In the genomic region with DNA sequence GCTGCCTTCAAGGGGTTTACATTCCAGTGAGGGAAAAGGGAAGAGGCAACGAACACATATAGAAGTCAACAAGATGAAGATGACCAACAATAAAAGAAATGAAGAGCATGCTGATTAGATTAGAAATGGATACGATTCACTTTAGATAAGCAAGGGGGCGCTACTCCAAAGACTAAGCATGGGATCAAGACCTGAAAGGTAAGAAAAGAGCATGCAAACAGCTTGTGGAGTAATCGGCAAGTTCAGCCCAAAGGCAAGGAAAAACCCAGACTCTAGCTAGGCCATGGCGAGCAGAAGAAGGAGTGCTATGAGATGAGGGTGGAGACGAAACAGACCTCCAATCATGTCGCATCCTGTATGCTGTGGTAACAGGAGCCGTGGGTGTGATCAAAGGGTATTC, we compare ENCODE assay signal across 16 cellular contexts.
DNase-seq lines count a peak whose midpoint lies in the region; ATAC-seq and TF ChIP-seq lines count a peak whose summit lies in the region.
"Had no signal": no experiment of that assay in that cellular context is flagged by ENCODE, and none has a peak within 500 bp of the region (broad histone marks: within the 10 kb centered on the region; RNA-seq: fewer than 3 reads in every experiment).

No MANE protein-coding gene starts in this region.

- no peaks in the 10 kb centered on the region for H3K79me2 ChIP-seq in GM23338 (replicated peaks; ENCODE audit: insufficient read depth)

- H3F3A ChIP-seq in GM23338 (replicated peaks; ENCODE audit: low read depth): no peaks in the 10 kb centered on the region

- no peaks in the 10 kb centered on the region for H3K27me3 ChIP-seq in GM23338 (ENCODE audit: insufficient read depth)
- H3K27me3 ChIP-seq in foreskin keratinocyte: no peaks in the 10 kb centered on the region
- H3K27me3 ChIP-seq: stomach, uterus had no signal

- peaks cover 28% of the 10 kb centered on the region for H3K4me1 Mint-ChIP-seq in GM23338
- peaks cover 26 to 29% of the 10 kb centered on the region in 2 donors for H3K4me1 Mint-ChIP-seq in natural killer cell treated with Interleukin-12 subunit alpha and Interleukin-12 subunit beta and Interleukin-15 and Interleukin-18, amount 100 ng/mL, for 72 hours (ENCODE audit: low read depth in 2 of 2)

- no peak overlapping the region for H3K4me3 Mint-ChIP-seq in GM23338
- no peak overlapping the region for H3K4me3 Mint-ChIP-seq in natural killer cell treated with Interleukin-12 subunit alpha and Interleukin-12 subunit beta and Interleukin-15 and Interleukin-18, amount 100 ng/mL, for 72 hours
- H3K4me3 Mint-ChIP-seq: activated CD8-positive, alpha-beta memory T cell treated with anti-CD3 and anti-CD28 coated beads, Interleukin-2, amount 10 ng/mL, durations not matched to agents 7 days and 5 days had no signal

- H4K20me1 ChIP-seq in GM23338 (replicated peaks; ENCODE audit: insufficient read depth): no peaks in the 10 kb centered on the region

- H3K4me2 ChIP-seq in GM23338: no peak overlapping the region

- H3K9me3 Mint-ChIP-seq in GM23338: no peaks in the 10 kb centered on the region
- H3K9me3 Mint-ChIP-seq in natural killer cell treated with Interleukin-12 subunit alpha and Interleukin-12 subunit beta and Interleukin-15 and Interleukin-18, amount 100 ng/mL, for 72 hours: no peaks in the 10 kb centered on the region

- intact Hi-C loops in Right ventricle myocardium superior (cut with DNase I): no loop called here

- TF ChIP-seq CTCF in 22Rv1 (IDR thresholded peaks at IDR 0.05) (peak; percentile 31), GM23338 (conservative IDR thresholded peaks at IDR 0.05; ENCODE audit: low read depth in 2 of 2) (peak; percentile 82 to 86), foreskin keratinocyte (conservative IDR thresholded peaks at IDR 0.05) (peak; percentile 31)

- H3K27ac ChIP-seq in 22Rv1 (no peak overlapping the region), GM23338 (ENCODE audit: low read depth) (no peak overlapping the region), foreskin keratinocyte (no peak overlapping the region)
- H3K27ac ChIP-seq: stomach, uterus had no signal

- no peaks in the 10 kb centered on the region for H3K36me3 ChIP-seq in GM23338 (ENCODE audit: insufficient read depth)
- H3K36me3 ChIP-seq: HAP-1, stomach, uterus had no signal

- peaks cover 3% of the 10 kb centered on the region for H3K9me2 ChIP-seq in GM23338 (ENCODE audit: insufficient read depth)

- peaks cover 11% of the 10 kb centered on the region for H3K27me3 Mint-ChIP-seq in GM23338 (ENCODE audit: insufficient read depth, low read depth, poor library complexity)
- H3K27me3 Mint-ChIP-seq in natural killer cell treated with Interleukin-12 subunit alpha and Interleukin-12 subunit beta and Interleukin-15 and Interleukin-18, amount 100 ng/mL, for 72 hours: no peaks in the 10 kb centered on the region
- H3K27me3 Mint-ChIP-seq: activated CD8-positive, alpha-beta memory T cell treated with anti-CD3 and anti-CD28 coated beads, Interleukin-2, amount 10 ng/mL, durations not matched to agents 7 days and 5 days had no signal

- peak; percentile 92 for DNase-seq in GM23338 (ENCODE audit: low spot score)
- peak; percentile 8 for DNase-seq in OCI-M1 (lab: John Stamatoyannopoulos, UW)
- DNase-seq in foreskin keratinocyte: no peak
- DNase-seq in SK-N-DZ (ENCODE audit: low spot score): no peak
- DNase-seq in natural killer cell treated with Interleukin-12 subunit alpha and Interleukin-12 subunit beta and Interleukin-15 and Interleukin-18, amount 100 ng/mL, for 72 hours (ENCODE audit: low spot score): no peak
- DNase-seq in Right ventricle myocardium superior: no peak
- DNase-seq in hypothalamus (lab: John Stamatoyannopoulos, UW): no peak
- DNase-seq: activated CD8-positive, alpha-beta memory T cell treated with anti-CD3 and anti-CD28 coated beads, Interleukin-2, amount 10 ng/mL, durations not matched to agents 7 days and 5 days; NCI-H1092; NCI-H2107; SHP77; stomach; T-helper 2 cell; uterus had no signal

- no peak overlapping the region for H3K27ac Mint-ChIP-seq in GM23338
- H3K27ac Mint-ChIP-seq in natural killer cell treated with Interleukin-12 subunit alpha and Interleukin-12 subunit beta and Interleukin-15 and Interleukin-18, amount 100 ng/mL, for 72 hours: no peak overlapping the region
- H3K27ac Mint-ChIP-seq: activated CD8-positive, alpha-beta memory T cell treated with anti-CD3 and anti-CD28 coated beads, Interleukin-2, amount 10 ng/mL, durations not matched to agents 7 days and 5 days had no signal

- no peak overlapping the region for H3K4me3 ChIP-seq in GM23338
- H3K4me3 ChIP-seq: HAP-1, stomach, uterus had no signal

- H3K36me3 Mint-ChIP-seq in GM23338 (ENCODE audit: low read depth): no peaks in the 10 kb centered on the region
- H3K36me3 Mint-ChIP-seq in natural killer cell treated with Interleukin-12 subunit alpha and Interleukin-12 subunit beta and Interleukin-15 and Interleukin-18, amount 100 ng/mL, for 72 hours: no peaks in the 10 kb centered on the region

- ATAC-seq in GM23338: peak; percentile 93
- ATAC-seq in foreskin keratinocyte: no peak
- no peak for ATAC-seq in natural killer cell treated with Interleukin-12 subunit alpha and Interleukin-12 subunit beta and Interleukin-15 and Interleukin-18, amount 100 ng/mL, for 72 hours
- no peak for ATAC-seq in Right ventricle myocardium superior (ENCODE audit: poor library complexity)
- ATAC-seq: activated CD8-positive, alpha-beta memory T cell treated with anti-CD3 and anti-CD28 coated beads, Interleukin-2, amount 10 ng/mL, durations not matched to agents 7 days and 5 days had no signal

- no peak overlapping the region for H2AFZ ChIP-seq in GM23338

- H3K4me1 ChIP-seq in GM23338 (ENCODE audit: insufficient read depth) (no peaks in the 10 kb centered on the region), foreskin keratinocyte (peaks cover 6% of the 10 kb centered on the region)
- H3K4me1 ChIP-seq: HAP-1, uterus had no signal

TF ChIP-seq in GM23338, 12 proteins besides CTCF, POLR2A, EP300 and RAD21 (continues in another document):
- TF ChIP-seq ETS1 (IDR thresholded peaks at IDR 0.05): no peak
- TF ChIP-seq STAT1 (IDR thresholded peaks at IDR 0.05; ENCODE audit: unreplicated experiment): no peak
- TF ChIP-seq CREB1 (CRISPR knock-in tag; IDR thresholded peaks at IDR 0.05; ENCODE audit: low read depth): no peak
- no peak for TF ChIP-seq ZNF114 (CRISPR knock-in tag; IDR thresholded peaks at IDR 0.05)
- TF ChIP-seq, protein P1, sequence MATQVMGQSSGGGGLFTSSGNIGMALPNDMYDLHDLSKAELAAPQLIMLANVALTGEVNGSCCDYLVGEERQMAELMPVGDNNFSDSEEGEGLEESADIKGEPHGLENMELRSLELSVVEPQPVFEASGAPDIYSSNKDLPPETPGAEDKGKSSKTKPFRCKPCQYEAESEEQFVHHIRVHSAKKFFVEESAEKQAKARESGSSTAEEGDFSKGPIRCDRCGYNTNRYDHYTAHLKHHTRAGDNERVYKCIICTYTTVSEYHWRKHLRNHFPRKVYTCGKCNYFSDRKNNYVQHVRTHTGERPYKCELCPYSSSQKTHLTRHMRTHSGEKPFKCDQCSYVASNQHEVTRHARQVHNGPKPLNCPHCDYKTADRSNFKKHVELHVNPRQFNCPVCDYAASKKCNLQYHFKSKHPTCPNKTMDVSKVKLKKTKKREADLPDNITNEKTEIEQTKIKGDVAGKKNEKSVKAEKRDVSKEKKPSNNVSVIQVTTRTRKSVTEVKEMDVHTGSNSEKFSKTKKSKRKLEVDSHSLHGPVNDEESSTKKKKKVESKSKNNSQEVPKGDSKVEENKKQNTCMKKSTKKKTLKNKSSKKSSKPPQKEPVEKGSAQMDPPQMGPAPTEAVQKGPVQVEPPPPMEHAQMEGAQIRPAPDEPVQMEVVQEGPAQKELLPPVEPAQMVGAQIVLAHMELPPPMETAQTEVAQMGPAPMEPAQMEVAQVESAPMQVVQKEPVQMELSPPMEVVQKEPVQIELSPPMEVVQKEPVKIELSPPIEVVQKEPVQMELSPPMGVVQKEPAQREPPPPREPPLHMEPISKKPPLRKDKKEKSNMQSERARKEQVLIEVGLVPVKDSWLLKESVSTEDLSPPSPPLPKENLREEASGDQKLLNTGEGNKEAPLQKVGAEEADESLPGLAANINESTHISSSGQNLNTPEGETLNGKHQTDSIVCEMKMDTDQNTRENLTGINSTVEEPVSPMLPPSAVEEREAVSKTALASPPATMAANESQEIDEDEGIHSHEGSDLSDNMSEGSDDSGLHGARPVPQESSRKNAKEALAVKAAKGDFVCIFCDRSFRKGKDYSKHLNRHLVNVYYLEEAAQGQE (IDR thresholded peaks at IDR 0.05; ENCODE audit: unreplicated experiment): no peak
- no peak for TF ChIP-seq POLR2AphosphoS5 (IDR thresholded peaks at IDR 0.05; ENCODE audit: low read depth)
- no peak for TF ChIP-seq ZNF331 (CRISPR knock-in tag; IDR thresholded peaks at IDR 0.05; ENCODE audit: low read depth)
- no peak for TF ChIP-seq EZH2phosphoT487 (IDR thresholded peaks at IDR 0.05; ENCODE audit: unreplicated experiment)

Comparison
In these comparisons a context has a peak if more than half of its experiments do, and no peak if none do; other contexts are left out.
1. CTCF ChIP-seq: peak in every context shown above with its lines; median percentile 84 in GM23338; 31 in 22Rv1; 31 in foreskin keratinocyte.
2. DNase-seq: peak in GM23338 (single experiment) and OCI-M1 (single experiment); none in foreskin keratinocyte (0 of 2), SK-N-DZ (single experiment), natural killer cell treated with Interleukin-12 subunit alpha and Interleukin-12 subunit beta and Interleukin-15 and Interleukin-18, amount 100 ng/mL, for 72 hours (single experiment), Right ventricle myocardium superior (single experiment) and hypothalamus (0 of 51).